ENCODE assay signal across 8 cellular contexts in the genomic region with DNA sequence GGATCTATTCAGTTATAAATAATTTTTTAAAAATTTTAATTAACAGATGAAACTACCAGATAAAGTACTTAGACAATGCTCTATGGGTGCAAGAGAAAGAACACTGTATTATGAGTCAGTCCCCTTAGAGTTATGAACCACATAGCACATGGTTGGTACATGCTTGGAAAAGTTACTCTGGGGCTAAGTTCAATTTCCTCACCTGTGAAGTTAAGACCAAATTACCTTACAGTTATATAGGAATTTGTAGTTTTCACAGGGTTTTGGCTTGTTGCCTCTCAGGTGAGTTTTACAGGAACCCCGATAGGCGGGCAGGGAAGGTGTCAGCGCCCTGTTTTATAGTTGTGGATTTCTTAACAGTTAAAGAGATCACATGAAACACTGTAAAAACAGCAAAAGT. TPM values are rescaled to one million over a fixed set of nuclear protein-coding genes. Genes with fewer than 3 reads are reported as not detected.
DNase-seq lines count a peak whose midpoint lies in the region; ATAC-seq and TF ChIP-seq lines count a peak whose summit lies in the region.

No MANE protein-coding gene starts in this region.

- 12 to 14% methylated on average over 3 of the region's 3 CpGs for WGBS in thyroid gland, 2 donors

- H3K27me3 ChIP-seq in thyroid gland: no peaks in the 10 kb centered on the region

- H3K9me3 Mint-ChIP-seq in activated naive CD8-positive, alpha-beta T cell treated with anti-CD3 and anti-CD28 coated beads, Interleukin-2, amount 50 U/mL, for 24 hours: no peaks in the 10 kb centered on the region

- TF ChIP-seq CTCF in 22Rv1 (IDR thresholded peaks at IDR 0.05) (no peak), HEK293 (tag by site-specific recombination; IDR thresholded peaks at IDR 0.05) (no peak), thyroid gland (IDR thresholded peaks at IDR 0.05) (no peak)

- H3K4me3 Mint-ChIP-seq in activated naive CD8-positive, alpha-beta T cell treated with anti-CD3 and anti-CD28 coated beads, Interleukin-2, amount 50 U/mL, for 24 hours: peak overlapping the region; percentile 95

- DNase-seq in activated naive CD8-positive, alpha-beta T cell treated with anti-CD3 and anti-CD28 coated beads, Interleukin-2, amount 50 U/mL, for 24 hours: no peak
- DNase-seq in left colon: no peak
- no peak for DNase-seq in thyroid gland
- no peak for DNase-seq in NCI-H1436 (lab: John Stamatoyannopoulos, UW)
- no peak for DNase-seq in activated CD8-positive, alpha-beta memory T cell treated with anti-CD3 and anti-CD28 coated beads, Interleukin-2, amount 50 U/mL, for 48 hours

- H3K9me3 ChIP-seq in HEK293 (ENCODE audit: control insufficient read depth, insufficient read depth, low read depth, low read length) (no peaks in the 10 kb centered on the region), thyroid gland (no peaks in the 10 kb centered on the region)

- H3K27ac ChIP-seq in 22Rv1 (peak overlapping the region; percentile 94), HEK293 (ENCODE audit: extremely low read depth, low read depth, low read length) (no peak overlapping the region), thyroid gland (peak overlapping the region; percentile 5 to 95 (median 70))

- no peak for ATAC-seq in activated naive CD8-positive, alpha-beta T cell treated with anti-CD3 and anti-CD28 coated beads, Interleukin-2, amount 50 U/mL, for 24 hours
- ATAC-seq in left colon (peak; percentile 14), GM18517 (IDR thresholded peaks at IDR 0.05; ENCODE audit: unreplicated experiment) (no peak)

- intact Hi-C loops in left colon (cut with DNase I, micrococcal nuclease): no loop called here
- intact Hi-C loops in thyroid gland (cut with DNase I): no loop called here

- H3K36me3 Mint-ChIP-seq in activated naive CD8-positive, alpha-beta T cell treated with anti-CD3 and anti-CD28 coated beads, Interleukin-2, amount 50 U/mL, for 24 hours (ENCODE audit: low read depth): peaks cover 27% of the 10 kb centered on the region

- POLR2A ChIA-PET in HEK293 (lab: Yijun Ruan, JAX): no interaction called here

- peaks cover 34% of the 10 kb centered on the region for H3K4me1 Mint-ChIP-seq in activated naive CD8-positive, alpha-beta T cell treated with anti-CD3 and anti-CD28 coated beads, Interleukin-2, amount 50 U/mL, for 24 hours

- no peaks in the 10 kb centered on the region for H3K27me3 Mint-ChIP-seq in activated naive CD8-positive, alpha-beta T cell treated with anti-CD3 and anti-CD28 coated beads, Interleukin-2, amount 50 U/mL, for 24 hours

- H3K4me1 ChIP-seq in HEK293 (ENCODE audit: control insufficient read depth, insufficient read depth, low read length) (peaks cover 10% of the 10 kb centered on the region), thyroid gland (peaks cover 33 to 39% of the 10 kb centered on the region in 2 donors)

- no peak for TF ChIP-seq POLR2A in thyroid gland (IDR thresholded peaks at IDR 0.05)

- peak overlapping the region; percentile 91 for H3K27ac Mint-ChIP-seq in activated naive CD8-positive, alpha-beta T cell treated with anti-CD3 and anti-CD28 coated beads, Interleukin-2, amount 50 U/mL, for 24 hours

- peaks cover 8 to 11% of the 10 kb centered on the region in 2 experiments; a peak in 2 of 3 replicates for H3K36me3 ChIP-seq in HEK293 (ENCODE audit: control insufficient read depth in 2 of 2, insufficient read depth in 1 of 2, low read length in 2 of 2)
- H3K36me3 ChIP-seq in thyroid gland: no peaks in the 10 kb centered on the region

- CTCF ChIA-PET in HEK293 (lab: Yijun Ruan, JAX): no interaction called here

- peak overlapping the region; percentile 66 for H3K4me3 ChIP-seq in HEK293 (ENCODE audit: low read depth, low read length)
- peak overlapping the region; percentile 42 to 86 (median 76) for H3K4me3 ChIP-seq in thyroid gland (replicated peaks in 1 of 3)

TF ChIP-seq in HEK293, 187 proteins besides CTCF, POLR2A, EP300 and RAD21:
- TF ChIP-seq, protein P1, sequence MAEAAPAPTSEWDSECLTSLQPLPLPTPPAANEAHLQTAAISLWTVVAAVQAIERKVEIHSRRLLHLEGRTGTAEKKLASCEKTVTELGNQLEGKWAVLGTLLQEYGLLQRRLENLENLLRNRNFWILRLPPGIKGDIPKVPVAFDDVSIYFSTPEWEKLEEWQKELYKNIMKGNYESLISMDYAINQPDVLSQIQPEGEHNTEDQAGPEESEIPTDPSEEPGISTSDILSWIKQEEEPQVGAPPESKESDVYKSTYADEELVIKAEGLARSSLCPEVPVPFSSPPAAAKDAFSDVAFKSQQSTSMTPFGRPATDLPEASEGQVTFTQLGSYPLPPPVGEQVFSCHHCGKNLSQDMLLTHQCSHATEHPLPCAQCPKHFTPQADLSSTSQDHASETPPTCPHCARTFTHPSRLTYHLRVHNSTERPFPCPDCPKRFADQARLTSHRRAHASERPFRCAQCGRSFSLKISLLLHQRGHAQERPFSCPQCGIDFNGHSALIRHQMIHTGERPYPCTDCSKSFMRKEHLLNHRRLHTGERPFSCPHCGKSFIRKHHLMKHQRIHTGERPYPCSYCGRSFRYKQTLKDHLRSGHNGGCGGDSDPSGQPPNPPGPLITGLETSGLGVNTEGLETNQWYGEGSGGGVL (tag by site-specific recombination; IDR thresholded peaks at IDR 0.05): no peak
- no peak for TF ChIP-seq ZNF133 (tag by site-specific recombination; IDR thresholded peaks at IDR 0.05)
- TF ChIP-seq ZNF501 (tag by site-specific recombination; IDR thresholded peaks at IDR 0.05): no peak
- no peak for TF ChIP-seq ZNF19 (tag by site-specific recombination; IDR thresholded peaks at IDR 0.05; ENCODE audit: low read depth)
- TF ChIP-seq ZNF654 (tag by site-specific recombination; IDR thresholded peaks at IDR 0.05; ENCODE audit: low read depth): no peak
- no peak for TF ChIP-seq EGR2 (tag by site-specific recombination; IDR thresholded peaks at IDR 0.05; ENCODE audit: low read depth)
- TF ChIP-seq IKZF3 (tag by site-specific recombination; IDR thresholded peaks at IDR 0.05): no peak
- no peak for TF ChIP-seq ZBTB48 (tag by site-specific recombination; IDR thresholded peaks at IDR 0.05)
- TF ChIP-seq ZNF514 (tag by site-specific recombination; IDR thresholded peaks at IDR 0.05): no peak
TF ChIP-seq in HEK293: peak in this region for 0.

RNA-seq across cellular contexts. Expression of a gene that starts 1.2 kb away (rescaled TPM):
- 100 to 1,000 TPM; 142 to 166 TPM for total RNA-seq in left colon
- total RNA-seq in thyroid gland: 10 to 100 TPM; 38.7 to 73.8 (median 49.3) TPM

RNA-seq across cellular contexts. Expression of a gene that starts 48.9 kb away (rescaled TPM):
- total RNA-seq in left colon (not detected), thyroid gland (not detected)
